13 cellular contexts compared by ENCODE assay signal in the genomic region with DNA sequence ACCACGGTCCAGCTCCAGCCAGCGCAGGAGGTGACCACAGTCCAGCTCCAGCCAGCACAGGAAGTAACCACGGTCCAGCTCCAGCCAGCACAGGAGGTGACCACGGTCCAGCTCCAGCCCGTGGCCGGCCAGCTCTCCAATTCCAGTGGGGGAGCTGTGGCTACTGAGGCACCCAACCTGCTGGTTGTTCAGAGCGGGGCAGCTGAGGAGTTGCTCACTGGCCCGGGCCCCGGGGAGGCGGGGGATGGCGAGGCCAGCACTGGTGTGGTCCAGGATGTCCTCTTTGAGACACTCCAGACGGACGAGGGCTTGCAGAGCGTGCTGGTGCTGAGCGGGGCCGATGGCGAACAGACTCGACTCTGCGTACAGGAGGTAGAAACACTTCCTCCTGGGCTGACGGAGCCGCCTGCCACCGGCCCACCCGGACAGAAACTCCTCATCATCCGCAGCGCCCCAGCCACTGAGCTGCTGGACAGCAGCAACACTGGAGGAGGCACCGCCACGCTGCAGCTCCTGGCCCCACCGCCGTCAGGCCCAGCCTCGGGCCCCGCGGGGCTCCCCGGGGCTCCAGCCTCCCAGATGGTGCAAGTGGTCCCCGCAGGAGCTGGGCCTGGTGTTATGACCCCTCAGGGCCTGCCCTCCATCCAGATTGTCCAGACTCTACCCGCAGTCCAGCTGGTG. TPM values are rescaled to one million over a fixed set of nuclear protein-coding genes. Genes with fewer than 3 reads are reported as not detected.
A peak's percentile ranks its signal among the peaks of the same experiment; 100 is the strongest.
DNase-seq lines count a peak whose midpoint lies in the region; ATAC-seq and TF ChIP-seq lines count a peak whose summit lies in the region.
"Had no signal": no experiment of that assay in that cellular context is flagged by ENCODE, and none has a peak within 500 bp of the region (broad histone marks: within the 10 kb centered on the region; RNA-seq: fewer than 3 reads in every experiment).

No MANE protein-coding gene starts in this region.

- H3K4me1 ChIP-seq in HUES64 (ENCODE audit: insufficient read depth, low read length): peaks cover 22% of the 10 kb centered on the region
- peaks cover 48% of the 10 kb centered on the region for H3K4me1 ChIP-seq in neuron (ENCODE audit: insufficient read depth, low read length)

- H3K4me3 ChIP-seq in HUES64 (ENCODE audit: low read length) (peak overlapping the region; percentile 78), coronary artery (peak overlapping the region; percentile 74), neuron (ENCODE audit: low read length) (peak overlapping the region; percentile 67)

- H3K36me3 ChIP-seq in HUES64 (ENCODE audit: insufficient read depth, low read length): no peaks in the 10 kb centered on the region
- peaks cover 3% of the 10 kb centered on the region for H3K36me3 ChIP-seq in neuron (ENCODE audit: insufficient read depth, low read length)
- H3K36me3 ChIP-seq: breast epithelium had no signal

- H3K9me3 ChIP-seq in HUES64 (ENCODE audit: insufficient read depth, low read depth, low read length) (no peaks in the 10 kb centered on the region), neuron (ENCODE audit: low read length) (no peaks in the 10 kb centered on the region)
- H3K9me3 ChIP-seq: breast epithelium, esophagus squamous epithelium, thyroid gland had no signal

- no peak overlapping the region; the same call in 1 of the 2 replicates for H3K9ac ChIP-seq in HUES64 (ENCODE audit: low read depth, low read length)

- no peaks in the 10 kb centered on the region for H3K27me3 ChIP-seq in HUES64 (ENCODE audit: insufficient read depth, low read length)
- no peaks in the 10 kb centered on the region for H3K27me3 ChIP-seq in neuron (ENCODE audit: insufficient read depth, low read length)
- H3K27me3 ChIP-seq: breast epithelium, esophagus squamous epithelium, thyroid gland had no signal

- no peak for ATAC-seq in GM18505 (IDR thresholded peaks at IDR 0.05; ENCODE audit: unreplicated experiment)

- DNase-seq in D341Med (ENCODE audit: low spot score) (peak; percentile 43), coronary artery (ENCODE audit: low spot score) (no peak), T-helper 9 cell (no peak), Kasumi-1 (lab: John Stamatoyannopoulos, UW) (no peak)
- DNase-seq: activated T-cell treated with anti-CD3 and anti-CD28 coated beads, Interleukin-2, amount 50 U/mL, for 48 hours; esophagus squamous epithelium; NCI-H1105 treated with DMSO at 0.1 percent for 48 hours had no signal

- peak overlapping the region; percentile 18; the same call in 1 of the 2 replicates for H3K27ac ChIP-seq in HUES64 (ENCODE audit: low read depth, low read length)
- H3K27ac ChIP-seq in coronary artery: no peak overlapping the region
- H3K27ac ChIP-seq: HL-60 had no signal

- WGBS in HUES64: 87% methylated on average over 35 of the region's 35 CpGs

- no peak for TF ChIP-seq POLR2A in GM18505 (IDR thresholded peaks at IDR 0.05; ENCODE audit: borderline replicate concordance, extremely low read depth, insufficient read depth, insufficient read length)

- H2AFZ ChIP-seq in neuron (ENCODE audit: low read depth, low read length): no peak overlapping the region

- TF ChIP-seq CTCF in coronary artery (IDR thresholded peaks at IDR 0.05): no peak

RNA-seq across cellular contexts. Expression of a gene that starts 1.2 kb away (rescaled TPM):
- 35.3 TPM for polyA plus RNA-seq in HUES64 (2013, experiment 1 of 2)
- 34.2 TPM for polyA plus RNA-seq in HUES64 (2013, experiment 2 of 2)

RNA-seq across cellular contexts. Expression of a gene that starts 4.4 kb away (rescaled TPM):
- 0.65 TPM for polyA plus RNA-seq in HUES64 (2013, experiment 1 of 2)
- 1.0 TPM for polyA plus RNA-seq in HUES64 (2013, experiment 2 of 2)

RNA-seq across cellular contexts. Expression of a gene that starts 7.4 kb away (rescaled TPM):
- 10.1 TPM for polyA plus RNA-seq in HUES64 (2013, experiment 1 of 2)
- 10.2 TPM for polyA plus RNA-seq in HUES64 (2013, experiment 2 of 2)

RNA-seq across cellular contexts. Expression of a gene that starts 19.3 kb away (rescaled TPM):
- polyA plus RNA-seq in HUES64 (2013, experiment 1 of 2): 2.3 TPM
- polyA plus RNA-seq in HUES64 (2013, experiment 2 of 2): 2.0 TPM

RNA-seq across cellular contexts. Expression of a gene that starts 22.4 kb away (rescaled TPM):
- 54.9 TPM for polyA plus RNA-seq in HUES64 (2013, experiment 1 of 2)
- 52.0 TPM for polyA plus RNA-seq in HUES64 (2013, experiment 2 of 2)
